1 cellular context compared by ENCODE assay signal in genomic region chr3:46405301-46406079, GRCh38.
TF ChIP-seq lines count a peak whose summit lies in the region.

No MANE protein-coding gene starts in this region.

TF ChIP-seq in K562, 482 proteins besides CTCF, POLR2A, EP300 and RAD21:
- TF ChIP-seq, protein P1, sequence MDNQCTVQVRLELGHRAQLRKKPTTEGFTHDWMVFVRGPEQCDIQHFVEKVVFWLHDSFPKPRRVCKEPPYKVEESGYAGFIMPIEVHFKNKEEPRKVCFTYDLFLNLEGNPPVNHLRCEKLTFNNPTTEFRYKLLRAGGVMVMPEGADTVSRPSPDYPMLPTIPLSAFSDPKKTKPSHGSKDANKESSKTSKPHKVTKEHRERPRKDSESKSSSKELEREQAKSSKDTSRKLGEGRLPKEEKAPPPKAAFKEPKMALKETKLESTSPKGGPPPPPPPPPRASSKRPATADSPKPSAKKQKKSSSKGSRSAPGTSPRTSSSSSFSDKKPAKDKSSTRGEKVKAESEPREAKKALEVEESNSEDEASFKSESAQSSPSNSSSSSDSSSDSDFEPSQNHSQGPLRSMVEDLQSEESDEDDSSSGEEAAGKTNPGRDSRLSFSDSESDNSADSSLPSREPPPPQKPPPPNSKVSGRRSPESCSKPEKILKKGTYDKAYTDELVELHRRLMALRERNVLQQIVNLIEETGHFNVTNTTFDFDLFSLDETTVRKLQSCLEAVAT (IDR thresholded peaks at IDR 0.05): peak in 1 of 2 experiments; percentile 40; a peak in 1 of 4 replicates
- TF ChIP-seq ZBTB17 (CRISPR knock-in tag; IDR thresholded peaks at IDR 0.05) (no peak), ZNF384 (IDR thresholded peaks at IDR 0.05; ENCODE audit: low read depth, low read length) (peak; percentile 39; the same call in 1 of the 2 replicates), TARDBP (IDR thresholded peaks at IDR 0.05) (0 out of 2 replicates have a peak, but pooled peaks have one; percentile 49), L3MBTL2 (IDR thresholded peaks at IDR 0.05) (peak; percentile 54), ZNF584 (CRISPR knock-in tag; IDR thresholded peaks at IDR 0.05; ENCODE audit: low read depth) (peak; percentile 47; the same call in 1 of the 2 replicates), LARP7 (IDR thresholded peaks at IDR 0.05) (0 out of 2 replicates have a peak, but pooled peaks have one; percentile 26), SMAD2 (IDR thresholded peaks at IDR 0.05; ENCODE audit: low read depth, low read length) (no peak), ETV1 (tag; conservative IDR thresholded peaks at IDR 0.05; ENCODE audit: low read depth) (0 out of 2 replicates have a peak, but pooled peaks have one; percentile 10), MGA (IDR thresholded peaks at IDR 0.05) (peak; percentile 57), ZNF511 (CRISPR knock-in tag; IDR thresholded peaks at IDR 0.05) (no peak)
- TF ChIP-seq, protein P2, sequence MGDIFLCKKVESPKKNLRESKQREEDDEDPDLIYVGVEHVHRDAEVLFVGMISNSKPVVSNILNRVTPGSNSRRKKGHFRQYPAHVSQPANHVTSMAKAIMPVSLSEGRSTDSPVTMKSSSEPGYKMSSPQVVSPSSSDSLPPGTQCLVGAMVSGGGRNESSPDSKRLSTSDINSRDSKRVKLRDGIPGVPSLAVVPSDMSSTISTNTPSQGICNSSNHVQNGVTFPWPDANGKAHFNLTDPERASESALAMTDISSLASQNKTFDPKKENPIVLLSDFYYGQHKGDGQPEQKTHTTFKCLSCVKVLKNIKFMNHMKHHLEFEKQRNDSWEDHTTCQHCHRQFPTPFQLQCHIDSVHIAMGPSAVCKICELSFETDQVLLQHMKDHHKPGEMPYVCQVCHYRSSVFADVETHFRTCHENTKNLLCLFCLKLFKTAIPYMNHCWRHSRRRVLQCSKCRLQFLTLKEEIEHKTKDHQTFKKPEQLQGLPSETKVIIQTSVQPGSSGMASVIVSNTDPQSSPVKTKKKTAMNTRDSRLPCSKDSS (IDR thresholded peaks at IDR 0.05; ENCODE audit: low read depth, partially characterized antibody): peak; percentile 20
- TF ChIP-seq, protein P3, sequence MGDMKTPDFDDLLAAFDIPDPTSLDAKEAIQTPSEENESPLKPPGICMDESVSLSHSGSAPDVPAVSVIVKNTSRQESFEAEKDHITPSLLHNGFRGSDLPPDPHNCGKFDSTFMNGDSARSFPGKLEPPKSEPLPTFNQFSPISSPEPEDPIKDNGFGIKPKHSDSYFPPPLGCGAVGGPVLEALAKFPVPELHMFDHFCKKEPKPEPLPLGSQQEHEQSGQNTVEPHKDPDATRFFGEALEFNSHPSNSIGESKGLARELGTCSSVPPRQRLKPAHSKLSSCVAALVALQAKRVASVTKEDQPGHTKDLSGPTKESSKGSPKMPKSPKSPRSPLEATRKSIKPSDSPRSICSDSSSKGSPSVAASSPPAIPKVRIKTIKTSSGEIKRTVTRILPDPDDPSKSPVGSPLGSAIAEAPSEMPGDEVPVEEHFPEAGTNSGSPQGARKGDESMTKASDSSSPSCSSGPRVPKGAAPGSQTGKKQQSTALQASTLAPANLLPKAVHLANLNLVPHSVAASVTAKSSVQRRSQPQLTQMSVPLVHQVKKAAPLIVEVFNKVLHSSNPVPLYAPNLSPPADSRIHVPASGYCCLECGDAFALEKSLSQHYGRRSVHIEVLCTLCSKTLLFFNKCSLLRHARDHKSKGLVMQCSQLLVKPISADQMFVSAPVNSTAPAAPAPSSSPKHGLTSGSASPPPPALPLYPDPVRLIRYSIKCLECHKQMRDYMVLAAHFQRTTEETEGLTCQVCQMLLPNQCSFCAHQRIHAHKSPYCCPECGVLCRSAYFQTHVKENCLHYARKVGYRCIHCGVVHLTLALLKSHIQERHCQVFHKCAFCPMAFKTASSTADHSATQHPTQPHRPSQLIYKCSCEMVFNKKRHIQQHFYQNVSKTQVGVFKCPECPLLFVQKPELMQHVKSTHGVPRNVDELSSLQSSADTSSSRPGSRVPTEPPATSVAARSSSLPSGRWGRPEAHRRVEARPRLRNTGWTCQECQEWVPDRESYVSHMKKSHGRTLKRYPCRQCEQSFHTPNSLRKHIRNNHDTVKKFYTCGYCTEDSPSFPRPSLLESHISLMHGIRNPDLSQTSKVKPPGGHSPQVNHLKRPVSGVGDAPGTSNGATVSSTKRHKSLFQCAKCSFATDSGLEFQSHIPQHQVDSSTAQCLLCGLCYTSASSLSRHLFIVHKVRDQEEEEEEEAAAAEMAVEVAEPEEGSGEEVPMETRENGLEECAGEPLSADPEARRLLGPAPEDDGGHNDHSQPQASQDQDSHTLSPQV (IDR thresholded peaks at IDR 0.05): 0 out of 2 replicates have a peak, but pooled peaks have one; percentile 26
- TF ChIP-seq, protein P4, sequence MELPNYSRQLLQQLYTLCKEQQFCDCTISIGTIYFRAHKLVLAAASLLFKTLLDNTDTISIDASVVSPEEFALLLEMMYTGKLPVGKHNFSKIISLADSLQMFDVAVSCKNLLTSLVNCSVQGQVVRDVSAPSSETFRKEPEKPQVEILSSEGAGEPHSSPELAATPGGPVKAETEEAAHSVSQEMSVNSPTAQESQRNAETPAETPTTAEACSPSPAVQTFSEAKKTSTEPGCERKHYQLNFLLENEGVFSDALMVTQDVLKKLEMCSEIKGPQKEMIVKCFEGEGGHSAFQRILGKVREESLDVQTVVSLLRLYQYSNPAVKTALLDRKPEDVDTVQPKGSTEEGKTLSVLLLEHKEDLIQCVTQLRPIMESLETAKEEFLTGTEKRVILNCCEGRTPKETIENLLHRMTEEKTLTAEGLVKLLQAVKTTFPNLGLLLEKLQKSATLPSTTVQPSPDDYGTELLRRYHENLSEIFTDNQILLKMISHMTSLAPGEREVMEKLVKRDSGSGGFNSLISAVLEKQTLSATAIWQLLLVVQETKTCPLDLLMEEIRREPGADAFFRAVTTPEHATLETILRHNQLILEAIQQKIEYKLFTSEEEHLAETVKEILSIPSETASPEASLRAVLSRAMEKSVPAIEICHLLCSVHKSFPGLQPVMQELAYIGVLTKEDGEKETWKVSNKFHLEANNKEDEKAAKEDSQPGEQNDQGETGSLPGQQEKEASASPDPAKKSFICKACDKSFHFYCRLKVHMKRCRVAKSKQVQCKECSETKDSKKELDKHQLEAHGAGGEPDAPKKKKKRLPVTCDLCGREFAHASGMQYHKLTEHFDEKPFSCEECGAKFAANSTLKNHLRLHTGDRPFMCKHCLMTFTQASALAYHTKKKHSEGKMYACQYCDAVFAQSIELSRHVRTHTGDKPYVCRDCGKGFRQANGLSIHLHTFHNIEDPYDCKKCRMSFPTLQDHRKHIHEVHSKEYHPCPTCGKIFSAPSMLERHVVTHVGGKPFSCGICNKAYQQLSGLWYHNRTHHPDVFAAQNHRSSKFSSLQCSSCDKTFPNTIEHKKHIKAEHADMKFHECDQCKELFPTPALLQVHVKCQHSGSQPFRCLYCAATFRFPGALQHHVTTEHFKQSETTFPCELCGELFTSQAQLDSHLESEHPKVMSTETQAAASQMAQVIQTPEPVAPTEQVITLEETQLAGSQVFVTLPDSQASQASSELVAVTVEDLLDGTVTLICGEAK (IDR thresholded peaks at IDR 0.05): 0 out of 2 replicates have a peak, but pooled peaks have one; percentile 20
- TF ChIP-seq, protein P4 (CRISPR knock-in tag; IDR thresholded peaks at IDR 0.05): no peak
